ENCODE assay signal across 1 cellular context in genomic region chr15:78103406-78104118, GRCh38.
TF ChIP-seq lines count a peak whose summit lies in the region.

No MANE protein-coding gene starts in this region.

TF ChIP-seq in SK-N-SH, 30 proteins besides CTCF, POLR2A, EP300 and RAD21 (continued from another document):
- TF ChIP-seq PBX3 (IDR thresholded peaks at IDR 0.05) (no peak), TCF12 (IDR thresholded peaks at IDR 0.05) (no peak), MEF2A (IDR thresholded peaks at IDR 0.05; ENCODE audit: borderline replicate concordance, low read depth) (no peak)
